In genomic region chrX:41781500-41781899, GRCh38 we compare ENCODE assay signal across 8 cellular contexts. TPM values are rescaled to one million over a fixed set of nuclear protein-coding genes. Genes with fewer than 3 reads are reported as not detected.
A peak's percentile ranks its signal among the peaks of the same experiment; 100 is the strongest.
DNase-seq lines count a peak whose midpoint lies in the region; ATAC-seq and TF ChIP-seq lines count a peak whose summit lies in the region.

No MANE protein-coding gene starts in this region.

- H3K27ac ChIP-seq in HL-60 (replicated peaks) (no peak overlapping the region), RWPE2 (ENCODE audit: poor library complexity, severe bottlenecking) (no peak overlapping the region)

- no peak overlapping the region for H3K4me3 ChIP-seq in HL-60 (replicated peaks; ENCODE audit: insufficient read depth, low read length)
- H3K4me3 ChIP-seq in RWPE2 (ENCODE audit: severe bottlenecking) = no peak overlapping the region
- H3K4me3 ChIP-seq in fibroblast of mammary gland (ENCODE audit: control insufficient read depth, low read depth, low read length) = no peak overlapping the region

- H3K27me3 ChIP-seq in HL-60 (ENCODE audit: insufficient read depth, poor library complexity, severe bottlenecking) = no peaks in the 10 kb centered on the region
- H3K27me3 ChIP-seq in RWPE2 (ENCODE audit: insufficient read depth, poor library complexity, severe bottlenecking) = no peaks in the 10 kb centered on the region

- no peak overlapping the region for H3K4me3 Mint-ChIP-seq in natural killer cell
- H3K4me3 Mint-ChIP-seq in natural killer cell treated with Interleukin-12 subunit alpha and Interleukin-12 subunit beta and Interleukin-15 and Interleukin-18, amount 100 ng/mL, for 72 hours = no peak overlapping the region

- TF ChIP-seq CTCF in natural killer cell (IDR thresholded peaks at IDR 0.05) = peak; percentile 56
- TF ChIP-seq CTCF in HL-60 (IDR thresholded peaks at IDR 0.05; ENCODE audit: insufficient read depth, low read length) = peak; percentile 45
- peak; percentile 69 for TF ChIP-seq CTCF in RWPE2 (IDR thresholded peaks at IDR 0.05; ENCODE audit: poor library complexity, severe bottlenecking)
- peak; percentile 86 for TF ChIP-seq CTCF in fibroblast of mammary gland (conservative IDR thresholded peaks at IDR 0.05; ENCODE audit: control insufficient read depth, insufficient read depth, low read depth, low read length)

- H3K27me3 Mint-ChIP-seq in natural killer cell (ENCODE audit: low read depth in 2 of 2) = no peaks in the 10 kb centered on the region
- peaks cover 0 to 1% of the 10 kb centered on the region in 2 donors for H3K27me3 Mint-ChIP-seq in natural killer cell treated with Interleukin-12 subunit alpha and Interleukin-12 subunit beta and Interleukin-15 and Interleukin-18, amount 100 ng/mL, for 72 hours

- no peaks in the 10 kb centered on the region for H3K36me3 Mint-ChIP-seq in natural killer cell
- H3K36me3 Mint-ChIP-seq in natural killer cell treated with Interleukin-12 subunit alpha and Interleukin-12 subunit beta and Interleukin-15 and Interleukin-18, amount 100 ng/mL, for 72 hours = no peaks in the 10 kb centered on the region

- no peak overlapping the region for H3K27ac Mint-ChIP-seq in natural killer cell
- H3K27ac Mint-ChIP-seq in natural killer cell treated with Interleukin-12 subunit alpha and Interleukin-12 subunit beta and Interleukin-15 and Interleukin-18, amount 100 ng/mL, for 72 hours = peak overlapping the region in 1 of 2 donors; percentile 31

- intact Hi-C loops in natural killer cell (cut with micrococcal nuclease) = loop anchor here (1.0 to 5.0 kb wide), 2 partner anchors 1776 to 1969 kb away; no protein-coding TSS in a partner anchor
- intact Hi-C loops in sciatic nerve (cut with DNase I) = no loop called here

- H3K9me3 ChIP-seq in RWPE2 (ENCODE audit: severe bottlenecking) = no peaks in the 10 kb centered on the region

- H3K4me1 ChIP-seq in RWPE2 (ENCODE audit: insufficient read depth, poor library complexity, severe bottlenecking) = peaks cover 17% of the 10 kb centered on the region

- H3K36me3 ChIP-seq in RWPE2 (ENCODE audit: low read depth) = no peaks in the 10 kb centered on the region

- H3K9me3 Mint-ChIP-seq in natural killer cell = no peaks in the 10 kb centered on the region
- no peaks in the 10 kb centered on the region for H3K9me3 Mint-ChIP-seq in natural killer cell treated with Interleukin-12 subunit alpha and Interleukin-12 subunit beta and Interleukin-15 and Interleukin-18, amount 100 ng/mL, for 72 hours

- H3K4me1 Mint-ChIP-seq in natural killer cell = no peaks in the 10 kb centered on the region
- H3K4me1 Mint-ChIP-seq in natural killer cell treated with Interleukin-12 subunit alpha and Interleukin-12 subunit beta and Interleukin-15 and Interleukin-18, amount 100 ng/mL, for 72 hours (ENCODE audit: low read depth in 2 of 2) = peaks cover 0 to 6% of the 10 kb centered on the region in 2 donors

- ATAC-seq in natural killer cell = peak in 2 of 3 donors; percentile 38 to 64
- no peak for ATAC-seq in natural killer cell treated with Interleukin-12 subunit alpha and Interleukin-12 subunit beta and Interleukin-15 and Interleukin-18, amount 100 ng/mL, for 72 hours
- no peak for ATAC-seq in RWPE2 (ENCODE audit: low read depth)
- peak; percentile 45 for ATAC-seq in sciatic nerve
- no peak for ATAC-seq in HG02678 (IDR thresholded peaks at IDR 0.05; ENCODE audit: unreplicated experiment)
- ATAC-seq in GM21515 (IDR thresholded peaks at IDR 0.05; ENCODE audit: unreplicated experiment) = no peak

- DNase-seq in natural killer cell (no peak), HL-60 (ENCODE audit: low read depth in 1 of 2, low spot score in 1 of 2) (peak; percentile 8 to 12), RWPE2 (ENCODE audit: low spot score) (no peak), fibroblast of mammary gland (ENCODE audit: low read depth) (peak; percentile 61), sciatic nerve (ENCODE audit: low spot score) (no peak)
- no peak for DNase-seq in natural killer cell treated with Interleukin-12 subunit alpha and Interleukin-12 subunit beta and Interleukin-15 and Interleukin-18, amount 100 ng/mL, for 72 hours (ENCODE audit: low spot score)

RNA-seq across cellular contexts. Expression of gene GPR82, which starts 57.5 kb away (rescaled TPM):
- total RNA-seq in natural killer cell (1 to 10 TPM in 1 of 3 donors, under 1 TPM in 2; 0.77 to 1.3 (median 0.80) TPM), sciatic nerve (0.09 TPM)
- 1 to 10 TPM in 1 of 2 donors, under 1 TPM in 1; 0.33 to 1.9 TPM for total RNA-seq in natural killer cell treated with Interleukin-12 subunit alpha and Interleukin-12 subunit beta and Interleukin-15 and Interleukin-18, amount 100 ng/mL, for 72 hours

Comparison
In these comparisons a context has a peak if more than half of its experiments do, and no peak if none do; other contexts are left out.
1. ATAC-seq: peak in natural killer cell (2 of 3) and sciatic nerve (single experiment); none in natural killer cell treated with Interleukin-12 subunit alpha and Interleukin-12 subunit beta and Interleukin-15 and Interleukin-18, amount 100 ng/mL, for 72 hours (0 of 2), RWPE2 (single experiment), HG02678 (single experiment) and GM21515 (single experiment).
2. DNase-seq: peak in HL-60 (2 of 2) and fibroblast of mammary gland (single experiment); none in natural killer cell (single experiment), natural killer cell treated with Interleukin-12 subunit alpha and Interleukin-12 subunit beta and Interleukin-15 and Interleukin-18, amount 100 ng/mL, for 72 hours (single experiment), RWPE2 (single experiment) and sciatic nerve (single experiment).
3. Peak in every context shown above with its lines, with median percentiles within 50 percentile points of each other: CTCF ChIP-seq.